1 cellular context compared by ENCODE assay signal in the genomic region with DNA sequence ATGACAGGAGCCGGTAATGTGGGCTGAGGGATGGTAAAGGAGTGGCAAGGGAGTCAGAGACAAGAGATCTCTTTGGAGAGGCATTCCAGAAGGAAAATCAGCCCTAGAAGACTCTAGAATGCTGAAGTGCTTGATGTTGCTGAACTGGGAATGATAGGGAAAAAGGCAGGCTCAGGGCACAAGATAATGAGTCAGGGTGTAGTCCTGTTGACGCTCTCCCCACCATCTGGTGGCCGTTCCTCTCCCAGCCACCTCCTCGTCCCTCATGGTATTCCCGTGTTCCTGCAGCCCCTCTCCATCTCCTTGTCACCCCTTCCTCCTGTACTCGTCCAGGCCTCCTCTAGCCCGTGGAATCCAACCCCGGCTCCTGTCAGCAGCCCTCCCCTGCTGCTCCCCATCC.
TF ChIP-seq lines count a peak whose summit lies in the region.

No MANE protein-coding gene starts in this region.

TF ChIP-seq in WTC11, 78 proteins besides CTCF, POLR2A, EP300 and RAD21:
- TF ChIP-seq GABPB1 (CRISPR knock-in tag; IDR thresholded peaks at IDR 0.05), result 0 out of 2 replicates have a peak, but pooled peaks have one; percentile 7
- no peak for TF ChIP-seq CBFB (CRISPR knock-in tag; IDR thresholded peaks at IDR 0.05; ENCODE audit: low read depth)
